1 cellular context compared by ENCODE assay signal in the genomic region with DNA sequence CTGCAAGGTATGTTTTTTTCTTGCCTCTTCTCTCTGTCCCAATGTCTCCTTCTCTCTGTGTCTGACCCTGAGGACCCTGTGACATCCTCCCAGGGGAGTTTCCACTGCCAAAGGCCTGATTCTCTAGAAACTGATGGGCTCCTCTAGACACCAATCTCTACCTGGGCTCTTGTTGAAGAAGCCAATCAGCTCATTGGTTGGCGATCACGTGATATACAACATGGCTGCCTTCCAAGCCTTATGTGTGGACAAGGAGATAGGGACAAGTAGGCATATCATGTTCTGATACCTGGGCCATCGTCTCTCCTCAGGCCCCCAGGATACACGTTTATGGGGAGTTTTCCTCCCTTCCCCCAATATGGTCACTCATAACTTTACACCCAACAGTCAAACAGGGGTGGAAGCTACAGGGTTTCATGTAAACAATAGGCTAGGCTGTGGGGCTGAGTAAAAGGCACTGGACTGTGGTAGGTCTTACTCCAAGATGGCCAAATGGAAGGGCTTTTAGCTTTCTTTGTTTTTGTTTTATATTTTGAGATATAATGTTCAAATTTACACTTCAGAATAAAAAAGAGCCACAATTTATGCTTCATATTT.
TF ChIP-seq lines count a peak whose summit lies in the region.
"Not testable (repeated sequence)": the region's sequence is repeated elsewhere in the genome, so short reads cannot be mapped to it uniquely, and the experiment has no call there.

No MANE protein-coding gene starts in this region.

TF ChIP-seq in K562, 482 proteins besides CTCF, POLR2A, EP300 and RAD21:
- TF ChIP-seq, protein P1, sequence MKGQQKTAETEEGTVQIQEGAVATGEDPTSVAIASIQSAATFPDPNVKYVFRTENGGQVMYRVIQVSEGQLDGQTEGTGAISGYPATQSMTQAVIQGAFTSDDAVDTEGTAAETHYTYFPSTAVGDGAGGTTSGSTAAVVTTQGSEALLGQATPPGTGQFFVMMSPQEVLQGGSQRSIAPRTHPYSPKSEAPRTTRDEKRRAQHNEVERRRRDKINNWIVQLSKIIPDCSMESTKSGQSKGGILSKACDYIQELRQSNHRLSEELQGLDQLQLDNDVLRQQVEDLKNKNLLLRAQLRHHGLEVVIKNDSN (CRISPR knock-in tag; IDR thresholded peaks at IDR 0.05): peak; percentile 30; the same call in 1 of the 2 replicates
- peak; percentile 8; the same call in 1 of the 2 replicates for TF ChIP-seq TEAD4 (IDR thresholded peaks at IDR 0.05; ENCODE audit: low read length)
- TF ChIP-seq TEAD4 (CRISPR knock-in tag; IDR thresholded peaks at IDR 0.05; ENCODE audit: borderline replicate concordance): not testable (repeated sequence)
- peak in 1 of 3 experiments; percentile 49 for TF ChIP-seq YY1 (IDR thresholded peaks at IDR 0.05; ENCODE audit: borderline replicate concordance in 1 of 3, control insufficient read depth in 1 of 3, extremely low read depth in 1 of 3, insufficient read depth in 3 of 3, insufficient read length in 1 of 3, insufficient replicate concordance in 2 of 3, low read depth in 1 of 3, low read length in 2 of 3)
